In genomic region chr13:54183728-54184127, GRCh38 we compare ENCODE assay signal across 1 cellular context.
TF ChIP-seq lines count a peak whose summit lies in the region.

No MANE protein-coding gene starts in this region.

TF ChIP-seq in WTC11, 78 proteins besides CTCF, POLR2A, EP300 and RAD21 (continued from another document):
- TF ChIP-seq OVOL2 (CRISPR knock-in tag; IDR thresholded peaks at IDR 0.05; ENCODE audit: borderline replicate concordance) (no peak), FOXJ3 (CRISPR knock-in tag; IDR thresholded peaks at IDR 0.05; ENCODE audit: borderline replicate concordance) (no peak)
